ENCODE assay signal across 17 cellular contexts in genomic region chr10:95605163-95605562, GRCh38. TPM values are rescaled to one million over a fixed set of nuclear protein-coding genes. Genes with fewer than 3 reads are reported as not detected.
DNase-seq lines count a peak whose midpoint lies in the region; ATAC-seq and TF ChIP-seq lines count a peak whose summit lies in the region.
"Had no signal": no experiment of that assay in that cellular context is flagged by ENCODE, and none has a peak within 500 bp of the region (broad histone marks: within the 10 kb centered on the region; RNA-seq: fewer than 3 reads in every experiment).

No MANE protein-coding gene starts in this region.

- H3K9me3 ChIP-seq in endodermal cell (ENCODE audit: control insufficient read depth, low read length) (no peaks in the 10 kb centered on the region), lung (ENCODE audit: control insufficient read depth in 2 of 2, insufficient read depth in 1 of 2, low read length in 1 of 2) (no peaks in the 10 kb centered on the region)

- 92 to 100% methylated on average over 3 of the region's 3 CpGs for WGBS in endodermal cell (ENCODE audit: insufficient coverage in 1 of 2, insufficient read length in 1 of 2), 2 experiments
- WGBS in lung, 2 donors: 86 to 97% methylated on average over 3 of the region's 3 CpGs

- H3K36me3 ChIP-seq in endodermal cell (ENCODE audit: control insufficient read depth, insufficient read depth, low read length) (peaks cover 45% of the 10 kb centered on the region), lung (ENCODE audit: control insufficient read depth in 2 of 2, insufficient read depth in 2 of 2, low read length in 2 of 2) (peaks cover 13 to 22% of the 10 kb centered on the region in 2 donors)

- peaks cover 35% of the 10 kb centered on the region for H3K36me3 Mint-ChIP-seq in endodermal cell (ENCODE audit: low read depth)
- H3K36me3 Mint-ChIP-seq in stimulated activated effector memory CD8-positive, alpha-beta T cell treated with anti-CD3 and anti-CD28 coated beads, Interleukin-12 subunit alpha, Interleukin-12 subunit beta, amount 100 ng/mL, for 72 hours: peaks cover 53% of the 10 kb centered on the region
- H3K36me3 Mint-ChIP-seq in activated naive CD8-positive, alpha-beta T cell treated with anti-CD3 and anti-CD28 coated beads, Interleukin-2, amount 50 U/mL, for 24 hours (ENCODE audit: low read depth): peaks cover 21% of the 10 kb centered on the region

- no peaks in the 10 kb centered on the region for H3K27me3 Mint-ChIP-seq in endodermal cell (ENCODE audit: insufficient read depth)
- H3K27me3 Mint-ChIP-seq in activated naive CD8-positive, alpha-beta T cell treated with anti-CD3 and anti-CD28 coated beads, Interleukin-2, amount 50 U/mL, for 24 hours: no peaks in the 10 kb centered on the region
- H3K27me3 Mint-ChIP-seq: activated B cell treated with CpG ODN at 0.5 μM for 24 hours had no signal

- no peak overlapping the region for H3K27ac Mint-ChIP-seq in endodermal cell
- peak overlapping the region; percentile 21 for H3K27ac Mint-ChIP-seq in stimulated activated effector memory CD8-positive, alpha-beta T cell treated with anti-CD3 and anti-CD28 coated beads, Interleukin-12 subunit alpha, Interleukin-12 subunit beta, amount 100 ng/mL, for 72 hours
- H3K27ac Mint-ChIP-seq in activated naive CD8-positive, alpha-beta T cell treated with anti-CD3 and anti-CD28 coated beads, Interleukin-2, amount 50 U/mL, for 24 hours: no peak overlapping the region
- H3K27ac Mint-ChIP-seq: activated B cell treated with CpG ODN at 0.5 μM for 24 hours had no signal

- no peak overlapping the region for H3K4me3 Mint-ChIP-seq in endodermal cell
- H3K4me3 Mint-ChIP-seq in stimulated activated effector memory CD8-positive, alpha-beta T cell treated with anti-CD3 and anti-CD28 coated beads, Interleukin-12 subunit alpha, Interleukin-12 subunit beta, amount 100 ng/mL, for 72 hours: no peak overlapping the region
- no peak overlapping the region for H3K4me3 Mint-ChIP-seq in activated naive CD8-positive, alpha-beta T cell treated with anti-CD3 and anti-CD28 coated beads, Interleukin-2, amount 50 U/mL, for 24 hours
- H3K4me3 Mint-ChIP-seq: activated B cell treated with CpG ODN at 0.5 μM for 24 hours had no signal

- ATAC-seq in lung (ENCODE audit: insufficient read depth, low FRiP score): no peak
- no peak for ATAC-seq in stimulated activated effector memory CD8-positive, alpha-beta T cell treated with anti-CD3 and anti-CD28 coated beads, Interleukin-12 subunit alpha, Interleukin-12 subunit beta, amount 100 ng/mL, for 72 hours
- ATAC-seq in HG03442 (IDR thresholded peaks at IDR 0.05; ENCODE audit: unreplicated experiment): no peak
- no peak for ATAC-seq in activated naive CD8-positive, alpha-beta T cell treated with anti-CD3 and anti-CD28 coated beads, Interleukin-2, amount 50 U/mL, for 24 hours

- H3K4me1 Mint-ChIP-seq in endodermal cell: peaks cover 6% of the 10 kb centered on the region
- no peaks in the 10 kb centered on the region for H3K4me1 Mint-ChIP-seq in stimulated activated effector memory CD8-positive, alpha-beta T cell treated with anti-CD3 and anti-CD28 coated beads, Interleukin-12 subunit alpha, Interleukin-12 subunit beta, amount 100 ng/mL, for 72 hours
- H3K4me1 Mint-ChIP-seq in activated naive CD8-positive, alpha-beta T cell treated with anti-CD3 and anti-CD28 coated beads, Interleukin-2, amount 50 U/mL, for 24 hours: no peaks in the 10 kb centered on the region
- H3K4me1 Mint-ChIP-seq: activated B cell treated with CpG ODN at 0.5 μM for 24 hours had no signal

- no peaks in the 10 kb centered on the region for H3K9me3 Mint-ChIP-seq in endodermal cell
- no peaks in the 10 kb centered on the region for H3K9me3 Mint-ChIP-seq in stimulated activated effector memory CD8-positive, alpha-beta T cell treated with anti-CD3 and anti-CD28 coated beads, Interleukin-12 subunit alpha, Interleukin-12 subunit beta, amount 100 ng/mL, for 72 hours
- H3K9me3 Mint-ChIP-seq in activated naive CD8-positive, alpha-beta T cell treated with anti-CD3 and anti-CD28 coated beads, Interleukin-2, amount 50 U/mL, for 24 hours: no peaks in the 10 kb centered on the region
- H3K9me3 Mint-ChIP-seq: activated B cell treated with CpG ODN at 0.5 μM for 24 hours had no signal

- H3K4me1 ChIP-seq in endodermal cell (ENCODE audit: control insufficient read depth, insufficient read depth, low read length) (no peaks in the 10 kb centered on the region), lung (ENCODE audit: control insufficient read depth in 2 of 2, insufficient read depth in 2 of 2, low read length in 2 of 2) (peaks cover 0 to 3% of the 10 kb centered on the region in 2 donors)
- H3K4me1 ChIP-seq: parathyroid adenoma had no signal

- TF ChIP-seq CTCF in endodermal cell (conservative IDR thresholded peaks at IDR 0.05) (no peak), lung (IDR thresholded peaks at IDR 0.05; ENCODE audit: control extremely low read depth, extremely low read depth) (no peak)

- H3K27ac ChIP-seq in endodermal cell (ENCODE audit: low read depth, low read length): peak overlapping the region; percentile 1
- peak overlapping the region; percentile 11 to 27 for H3K27ac ChIP-seq in lung (ENCODE audit: low read depth in 1 of 2, low read length in 1 of 2)
- H3K27ac ChIP-seq: brain microvascular endothelial cell, parathyroid adenoma had no signal

- no peak overlapping the region for H3K9ac ChIP-seq in endodermal cell (ENCODE audit: extremely low read depth, low read length, poor library complexity, severe bottlenecking)
- H3K9ac ChIP-seq: parathyroid adenoma had no signal

- H3K4me3 ChIP-seq in endodermal cell (ENCODE audit: low read length) (no peak overlapping the region), lung (no peak overlapping the region)

- DNase-seq in GM03348 (ENCODE audit: low spot score) (peak; percentile 13), endodermal cell (no peak), lung (ENCODE audit: low spot score) (no peak), NCI-H1694 (lab: John Stamatoyannopoulos, UW) (no peak), NCI-H1105 (lab: John Stamatoyannopoulos, UW) (no peak)
- no peak for DNase-seq in stimulated activated effector memory CD8-positive, alpha-beta T cell treated with anti-CD3 and anti-CD28 coated beads, Interleukin-12 subunit alpha, Interleukin-12 subunit beta, amount 100 ng/mL, for 72 hours (ENCODE audit: low spot score in 2 of 2)
- DNase-seq in activated naive CD8-positive, alpha-beta T cell treated with anti-CD3 and anti-CD28 coated beads, Interleukin-2, amount 50 U/mL, for 24 hours: no peak
- DNase-seq: activated B cell treated with CpG ODN at 0.5 μM for 24 hours; activated effector memory CD4-positive, alpha-beta T cell treated with anti-CD3 and anti-CD28 coated beads, Interleukin-2, amount 50 U/mL, for 16 hours; brain microvascular endothelial cell; effector CD8-positive, alpha-beta T cell; foreskin melanocyte; NCI-H82; substantia nigra; T-helper 1 cell had no signal

- H3K27me3 ChIP-seq in endodermal cell (ENCODE audit: control insufficient read depth, insufficient read depth, low read length, poor library complexity, severe bottlenecking) (no peaks in the 10 kb centered on the region), lung (ENCODE audit: control insufficient read depth, insufficient read depth) (no peaks in the 10 kb centered on the region)
- H3K27me3 ChIP-seq: brain microvascular endothelial cell had no signal

RNA-seq across cellular contexts. Expression of gene SORBS1, which starts 44.0 kb away (rescaled TPM):
- total RNA-seq in endodermal cell (10 to 100 TPM; 16.7 to 17.9 TPM), lung (10 to 100 TPM; 68.5 to 68.9 TPM)
- 13.6 TPM for polyA plus RNA-seq in endodermal cell (2013, experiment 1 of 2)
- polyA plus RNA-seq in endodermal cell (2013, experiment 2 of 2): 13.4 TPM
- 10 to 100 TPM; 13.1 to 19.4 TPM for polyA plus RNA-seq in lung

RNA-seq across cellular contexts. Expression of gene ALDH18A1, which starts 51.3 kb away (rescaled TPM):
- total RNA-seq in endodermal cell (100 to 1,000 TPM in 1 of 2 donors, 10 to 100 TPM in 1; 81.0 to 130 TPM), lung (10 to 100 TPM; 39.3 to 44.5 TPM)
- polyA plus RNA-seq in endodermal cell (2013, experiment 1 of 2): 71.0 TPM
- 66.7 TPM for polyA plus RNA-seq in endodermal cell (2013, experiment 2 of 2)
- 10 to 100 TPM; 12.6 to 21.1 TPM for polyA plus RNA-seq in lung
